8 cellular contexts compared by ENCODE assay signal in genomic region chr14:21437063-21437901, GRCh38. TPM values are rescaled to one million over a fixed set of nuclear protein-coding genes. Genes with fewer than 3 reads are reported as not detected.
DNase-seq lines count a peak whose midpoint lies in the region; ATAC-seq and TF ChIP-seq lines count a peak whose summit lies in the region.

No MANE protein-coding gene starts in this region.

- peak overlapping the region; percentile 85 to 93 (median 88) for H3K4me3 Mint-ChIP-seq in T-cell

- H3K27me3 ChIP-seq in heart right ventricle (no peaks in the 10 kb centered on the region), upper lobe of left lung (no peaks in the 10 kb centered on the region)

- peak overlapping the region; percentile 46 to 92 (median 82) for H3K4me3 ChIP-seq in heart right ventricle
- peak overlapping the region; percentile 73 to 90 (median 78) for H3K4me3 ChIP-seq in upper lobe of left lung

- H3K9me3 ChIP-seq in heart right ventricle (no peaks in the 10 kb centered on the region), upper lobe of left lung (no peaks in the 10 kb centered on the region)

- CTCF ChIA-PET in T-cell (lab: Charles Lee): interaction anchor here (0.6 to 3.7 kb wide), 15 partner anchors 12 to 1884 kb away, joined by 3 to 100 read pairs (median 4); partner anchors contain the start of genes CHD8 (in 2 of the 2), METTL3 (in 1 of the 2), PABPN1 (in 1 of the 2) and RAB2B (in 1 of the 2)

- intact Hi-C loops in heart right ventricle (cut with DNase I): loop anchor here in 6 of 10 donors (1.0 to 5.0 kb wide), 4 partner anchors 18 to 55 kb away; partner anchors contain the start of genes CHD8 (in 5 of the 6), RAB2B (in 1 of the 6) and SUPT16H (in 1 of the 6)
- intact Hi-C loops in posterior cingulate gyrus (cut with DNase I): loop anchor here (1.0 to 10.0 kb wide), 4 partner anchors 19 to 120 kb away; partner anchors contain the start of genes CHD8, RAB2B, SUPT16H and TOX4

- whole genome bisulfite sequencing in heart right ventricle, 2 donors: 4% methylated on average over 31 to 33 of the region's 33 CpGs
- WGBS in upper lobe of left lung, 2 donors: 6 to 7% methylated on average over 22 to 33 of the region's 33 CpGs

- H3K36me3 Mint-ChIP-seq in T-cell: peaks cover 11% of the 10 kb centered on the region

- H3K27ac ChIP-seq in heart right ventricle (peak overlapping the region; percentile 49 to 95 (median 90)), upper lobe of left lung (peak overlapping the region; percentile 86 to 93 (median 89))

- H3K4me1 ChIP-seq in heart right ventricle (peaks cover 0 to 37% (median 28%) of the 10 kb centered on the region in 9 donors), upper lobe of left lung (peaks cover 22 to 27% (median 25%) of the 10 kb centered on the region in 4 donors)

- peaks cover 69 to 85% (median 71%) of the 10 kb centered on the region in 3 donors for H3K4me1 Mint-ChIP-seq in T-cell

- peak overlapping the region; percentile 87 to 93 for H3K27ac Mint-ChIP-seq in T-cell

- TF ChIP-seq POLR2A in upper lobe of left lung (IDR thresholded peaks at IDR 0.05): peak in 1 of 4 donors; percentile 74

- H3K9me3 Mint-ChIP-seq in T-cell: no peaks in the 10 kb centered on the region

- DNase-seq in GM13977 (ENCODE audit: low spot score) (peak; percentile 91), NCI-H146 (lab: John Stamatoyannopoulos, UW) (peak; percentile 99), T-cell (peak; percentile 95 to 100 (median 99)), amniotic epithelial cell (ENCODE audit: low read depth) (peak; percentile 99), heart right ventricle (peak; percentile 98 to 100), posterior cingulate gyrus (peak; percentile 98 to 100 (median 99)), upper lobe of left lung (peak; percentile 98)

- TF ChIP-seq EP300 in upper lobe of left lung (IDR thresholded peaks at IDR 0.05): no peak

- POLR2A ChIA-PET in T-cell (lab: Charles Lee): interaction anchor here (0.6 to 2.5 kb wide), 7 partner anchors 9 to 74 kb away, joined by 3 to 48 read pairs (median 5); partner anchors contain the start of genes CHD8 (in 2 of the 2) and METTL3 (in 1 of the 2)

- peak; percentile 99 for ATAC-seq in HG02870 (IDR thresholded peaks at IDR 0.05; ENCODE audit: unreplicated experiment)
- ATAC-seq in T-cell (replicated peaks in 1 of 4): peak; percentile 98 to 100 (median 99)
- ATAC-seq in heart right ventricle: peak; percentile 99 to 100 (median 100)
- peak; percentile 100 for ATAC-seq in upper lobe of left lung (ENCODE audit: low FRiP score in 2 of 2)

- no peaks in the 10 kb centered on the region for H3K27me3 Mint-ChIP-seq in T-cell

- H3K36me3 ChIP-seq in heart right ventricle: peaks cover 0 to 3% (median 0%) of the 10 kb centered on the region in 9 donors
- no peaks in the 10 kb centered on the region for H3K36me3 ChIP-seq in upper lobe of left lung

- TF ChIP-seq CTCF in GM13977 (IDR thresholded peaks at IDR 0.05; ENCODE audit: extremely low read depth, insufficient read depth, missing control alignments) (no peak), heart right ventricle (IDR thresholded peaks at IDR 0.05) (no peak), upper lobe of left lung (IDR thresholded peaks at IDR 0.05) (peak in 1 of 6 experiments; percentile 19)

- in situ Hi-C loops in GM13977 (cut with MboI; ENCODE audit: low pct_unique_long_range_greater_than_20kb, low sequenced_read_pairs, unreplicated experiment): no loop called here

RNA-seq across cellular contexts. Expression of gene CHD8, which starts 18.6 kb away (rescaled TPM):
- total RNA-seq in T-cell (100 to 1,000 TPM; 125 to 133 (median 131) TPM), heart right ventricle (10 to 100 TPM; 31.1 to 47.5 (median 40.1) TPM), upper lobe of left lung (10 to 100 TPM; 42.2 to 96.4 (median 67.5) TPM)
- 10 to 100 TPM; 19.4 to 27.7 TPM for polyA plus RNA-seq in heart right ventricle

RNA-seq across cellular contexts. Expression of gene RAB2B, which starts 39.5 kb away (rescaled TPM):
- 10 to 100 TPM; 23.6 to 33.7 (median 27.6) TPM for total RNA-seq in T-cell
- total RNA-seq in heart right ventricle: 10 to 100 TPM; 14.8 to 25.8 (median 18.4) TPM
- 10 to 100 TPM in 1 of 2 donors, 1 to 10 TPM in 1; 7.1 to 11.0 TPM for polyA plus RNA-seq in heart right ventricle
- total RNA-seq in upper lobe of left lung: 10 to 100 TPM; 13.1 to 40.2 (median 33.0) TPM

RNA-seq across cellular contexts. Expression of gene TOX4, which starts 39.7 kb away (rescaled TPM):
- total RNA-seq in T-cell: 10 to 100 TPM; 68.7 to 95.6 (median 78.9) TPM
- total RNA-seq in heart right ventricle: 100 to 1,000 TPM in 2 of 10 donors, 10 to 100 TPM in 8; 74.4 to 104 (median 94.3) TPM
- polyA plus RNA-seq in heart right ventricle: 10 to 100 TPM; 14.9 to 33.0 TPM
- 10 to 100 TPM; 29.0 to 71.6 (median 62.0) TPM for total RNA-seq in upper lobe of left lung

RNA-seq across cellular contexts. Expression of gene SUPT16H, which starts 53.5 kb away (rescaled TPM):
- total RNA-seq in T-cell: 10 to 100 TPM; 51.4 to 76.4 (median 71.6) TPM
- total RNA-seq in heart right ventricle: 10 to 100 TPM; 24.8 to 36.1 (median 30.6) TPM
- 10 to 100 TPM; 26.2 to 30.3 TPM for polyA plus RNA-seq in heart right ventricle
- 10 to 100 TPM; 20.1 to 52.0 (median 47.3) TPM for total RNA-seq in upper lobe of left lung

Comparison
In these comparisons a context has a peak if more than half of its experiments do, and no peak if none do; other contexts are left out.
1. Peak in every context shown above with its lines: DNase-seq, ATAC-seq, H3K4me3 ChIP-seq and H3K27ac ChIP-seq.